ENCODE assay signal across 15 cellular contexts in the genomic region with DNA sequence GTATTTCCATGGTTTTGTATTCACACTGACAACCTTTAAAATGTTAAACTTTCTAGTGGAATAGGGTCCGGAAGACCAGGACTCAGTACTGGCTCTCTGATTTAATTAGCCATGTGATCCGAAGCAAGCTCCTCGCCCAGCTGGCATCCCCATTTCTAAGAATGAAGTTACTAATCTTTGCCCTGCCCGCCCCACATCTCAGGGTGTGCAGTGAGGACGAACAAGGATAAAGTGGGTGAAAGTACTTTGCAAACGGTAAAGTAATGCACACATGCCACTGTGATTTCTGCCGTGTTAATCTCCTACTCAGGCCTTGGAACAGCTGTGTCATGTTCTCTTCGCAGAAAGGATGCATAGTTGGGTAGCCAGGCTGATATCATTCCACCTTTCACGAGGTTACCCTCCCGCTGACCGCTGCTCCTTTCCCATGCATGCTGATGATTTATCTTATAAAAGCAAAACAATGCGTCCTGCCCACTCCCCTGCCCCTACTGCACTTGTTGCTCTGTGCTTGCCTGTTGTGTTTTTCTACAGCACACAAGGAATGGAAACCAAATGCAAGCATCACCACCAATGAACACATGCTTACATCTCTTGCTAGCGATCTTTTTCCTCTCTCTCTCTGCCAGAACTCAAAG.
"Had no signal": no experiment of that assay in that cellular context is flagged by ENCODE, and none has a peak within 500 bp of the region (broad histone marks: within the 10 kb centered on the region; RNA-seq: fewer than 3 reads in every experiment).

No MANE protein-coding gene starts in this region.

- H3K4me1 Mint-ChIP-seq: endodermal cell, natural killer cell had no signal

- DNase-seq: effector CD4-positive, alpha-beta T cell; endodermal cell; heart left ventricle; hippocampal formation; left colon; mesendoderm; natural killer cell; sigmoid colon; stimulated activated CD4-positive, alpha-beta T cell treated with anti-CD3 and anti-CD28 coated beads, Interleukin-2, amount 100 ng/mL, for 48 hours; stimulated activated naive CD4-positive, alpha-beta T cell treated with Interleukin-2 at 50 U/mL for 16 hours; trophoblast cell had no signal

- H3K4me3 Mint-ChIP-seq: endodermal cell, natural killer cell had no signal

- H3K27me3 ChIP-seq: heart left ventricle, sigmoid colon had no signal

- H3K9me3 ChIP-seq: prostate gland, sigmoid colon had no signal

- H3K36me3 ChIP-seq: heart left ventricle, prostate gland, sigmoid colon had no signal

- H3K4me3 ChIP-seq: coronary artery, heart left ventricle, prostate gland, sigmoid colon, smooth muscle cell had no signal

- H3K36me3 Mint-ChIP-seq: natural killer cell had no signal

- H3K27ac ChIP-seq: coronary artery, heart left ventricle, parathyroid adenoma, prostate gland, sigmoid colon had no signal

- ATAC-seq: heart left ventricle, left colon, natural killer cell had no signal

- H3K27ac Mint-ChIP-seq: endodermal cell, natural killer cell had no signal
